In genomic region chr15:66803182-66803729, GRCh38 we compare ENCODE assay signal across 8 cellular contexts.
DNase-seq lines count a peak whose midpoint lies in the region; ATAC-seq and TF ChIP-seq lines count a peak whose summit lies in the region.

No MANE protein-coding gene starts in this region.

- no peaks in the 10 kb centered on the region for H3K9me3 Mint-ChIP-seq in dendritic cell treated with granulocyte-macrophage colony-stimulating factor and Interleukin-4, amounts not matched to agents 40 ng/mL and 50 ng/mL, for 4 days

- H3K27me3 ChIP-seq in lower lobe of right lung (ENCODE audit: low read depth) = no peaks in the 10 kb centered on the region

- peaks cover 44% of the 10 kb centered on the region for H3K4me1 ChIP-seq in lower lobe of right lung

- TF ChIP-seq CTCF in lower lobe of right lung (IDR thresholded peaks at IDR 0.05) = no peak

- no peaks in the 10 kb centered on the region for H3K9me3 ChIP-seq in lower lobe of right lung

- peak; percentile 39 for DNase-seq in CMK (ENCODE audit: low read depth)
- peak; percentile 55 for DNase-seq in MV-4-11 (lab: John Stamatoyannopoulos, UW)
- peak; percentile 93 for DNase-seq in lower lobe of right lung
- peak; percentile 89 for DNase-seq in ureter (ENCODE audit: low spot score)
- no peak for DNase-seq in activated naive CD4-positive, alpha-beta T cell (lab: John Stamatoyannopoulos, UW)

- intact Hi-C loops in dendritic cell treated with granulocyte-macrophage colony-stimulating factor and Interleukin-4, amounts not matched to agents 40 ng/mL and 50 ng/mL, for 4 days (cut with micrococcal nuclease) = loop anchor here (5.0 kb wide), 1 partner anchor 49 kb away; no protein-coding TSS in a partner anchor
- intact Hi-C loops in lower lobe of right lung (cut with DNase I) = no loop called here

- peaks cover 4% of the 10 kb centered on the region for H3K27me3 Mint-ChIP-seq in dendritic cell treated with granulocyte-macrophage colony-stimulating factor and Interleukin-4, amounts not matched to agents 40 ng/mL and 50 ng/mL, for 4 days

- H3K4me1 Mint-ChIP-seq in dendritic cell treated with granulocyte-macrophage colony-stimulating factor and Interleukin-4, amounts not matched to agents 40 ng/mL and 50 ng/mL, for 4 days (ENCODE audit: low read depth) = peaks cover 41% of the 10 kb centered on the region

- H3K36me3 ChIP-seq in lower lobe of right lung = no peaks in the 10 kb centered on the region

- H3K4me3 Mint-ChIP-seq in dendritic cell treated with granulocyte-macrophage colony-stimulating factor and Interleukin-4, amounts not matched to agents 40 ng/mL and 50 ng/mL, for 4 days = no peak overlapping the region

- H3K27ac ChIP-seq in lower lobe of right lung = peak overlapping the region; percentile 80

- H3K36me3 Mint-ChIP-seq in dendritic cell treated with granulocyte-macrophage colony-stimulating factor and Interleukin-4, amounts not matched to agents 40 ng/mL and 50 ng/mL, for 4 days (ENCODE audit: low read depth) = no peaks in the 10 kb centered on the region

- peak overlapping the region; percentile 74 for H3K27ac Mint-ChIP-seq in dendritic cell treated with granulocyte-macrophage colony-stimulating factor and Interleukin-4, amounts not matched to agents 40 ng/mL and 50 ng/mL, for 4 days

- ATAC-seq in lower lobe of right lung (peak; percentile 98 to 99), GM21367 (IDR thresholded peaks at IDR 0.05; ENCODE audit: unreplicated experiment) (no peak), GM18498 (IDR thresholded peaks at IDR 0.05; ENCODE audit: unreplicated experiment) (no peak)

- no peak overlapping the region for H3K4me3 ChIP-seq in lower lobe of right lung

Comparison
In these comparisons a context has a peak if more than half of its experiments do, and no peak if none do; other contexts are left out.
1. DNase-seq: peak in CMK (single experiment), MV-4-11 (single experiment), lower lobe of right lung (single experiment) and ureter (single experiment); none in activated naive CD4-positive, alpha-beta T cell (0 of 4).
2. ATAC-seq: peak in lower lobe of right lung (2 of 2); none in GM21367 (single experiment) and GM18498 (single experiment).